ENCODE assay signal across 25 cellular contexts in the genomic region with DNA sequence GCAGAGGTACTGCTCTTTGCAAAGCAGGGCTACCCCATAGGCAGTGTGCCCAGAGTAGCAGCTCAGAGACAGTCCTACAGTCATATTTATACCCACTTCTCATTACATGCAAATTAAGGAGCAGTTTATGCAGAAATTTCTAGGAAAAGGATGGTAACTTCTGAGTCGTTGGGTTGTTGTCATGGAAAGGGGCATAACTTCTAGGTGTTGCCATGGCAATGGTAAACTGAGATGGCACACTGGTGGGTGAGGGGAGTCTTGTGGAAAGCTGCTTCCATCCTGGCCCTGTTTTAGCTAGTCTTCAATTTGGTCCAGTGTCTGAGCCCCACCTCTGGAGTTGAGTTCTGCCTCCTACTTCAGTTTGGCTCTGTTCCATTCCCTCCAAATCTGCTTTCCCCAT.
"Had no signal": no experiment of that assay in that cellular context is flagged by ENCODE, and none has a peak within 500 bp of the region (broad histone marks: within the 10 kb centered on the region; RNA-seq: fewer than 3 reads in every experiment).

No MANE protein-coding gene starts in this region.

- H3K4me3 ChIP-seq: body of pancreas, dorsolateral prefrontal cortex, esophagus squamous epithelium, hepatocyte, left lung, vagina had no signal

- H2AFZ ChIP-seq: hepatocyte had no signal

- DNase-seq: activated CD4-positive, alpha-beta T cell treated with anti-CD3 and anti-CD28 coated beads, Interleukin-2, amount 10 ng/mL, durations not matched to agents 7 days and 5 days; activated CD4-positive, CD25-positive, alpha-beta regulatory T cell treated with anti-CD3 and anti-CD28 coated beads, Interleukin-2, amount 50 U/mL, for 72 hours; activated CD8-positive, alpha-beta memory T cell treated with anti-CD3 and anti-CD28 coated beads, Interleukin-2, amount 10 ng/mL, durations not matched to agents 7 days and 5 days; activated CD8-positive, alpha-beta T cell treated with anti-CD3 and anti-CD28 coated beads for 36 hours; activated T-cell treated with anti-CD3 and anti-CD28 coated beads for 4 hours; anterior cingulate cortex; body of pancreas; caudate nucleus; dorsolateral prefrontal cortex; effector memory CD8-positive, alpha-beta T cell; esophagus squamous epithelium; foreskin keratinocyte; immature natural killer cell; left lung; midbrain; small intestine; stimulated activated CD4-positive, alpha-beta T cell treated with anti-CD3 and anti-CD28 coated beads, Interleukin-2, amount 100 ng/mL, for 48 hours; stimulated activated CD8-positive, alpha-beta memory T cell treated with anti-CD3 and anti-CD28 coated beads, Interleukin-4, amount 100 ng/mL, for 48 hours; stimulated activated naive B cell treated with anti-CD40 and anti-IgM and Interleukin-4, amounts not matched to agents 10 μg/mL and 1 μg/mL and 100 μg/mL, for 72 hours; T-helper 1 cell; trophoblast cell; WERI-Rb-1 had no signal

- H3K4me2 ChIP-seq: hepatocyte had no signal

- H3K9me3 ChIP-seq: body of pancreas, esophagus squamous epithelium, left lung, vagina had no signal

- H3K36me3 ChIP-seq: esophagus squamous epithelium, left lung, vagina, WERI-Rb-1 had no signal

- H3K27me3 ChIP-seq: body of pancreas, dorsolateral prefrontal cortex, esophagus squamous epithelium, foreskin keratinocyte, hepatocyte, left lung, vagina had no signal

- ATAC-seq: activated CD8-positive, alpha-beta memory T cell treated with anti-CD3 and anti-CD28 coated beads, Interleukin-2, amount 10 ng/mL, durations not matched to agents 7 days and 5 days; activated CD8-positive, alpha-beta T cell treated with anti-CD3 and anti-CD28 coated beads for 36 hours; body of pancreas; effector memory CD8-positive, alpha-beta T cell; foreskin keratinocyte; left lung; sciatic nerve; stimulated activated naive B cell treated with anti-CD40 and anti-IgM and Interleukin-4, amounts not matched to agents 10 μg/mL and 1 μg/mL and 100 μg/mL, for 72 hours had no signal

- H3K27ac ChIP-seq: body of pancreas, dorsolateral prefrontal cortex, foreskin keratinocyte, hepatocyte, vagina, WERI-Rb-1 had no signal

- H3K4me1 ChIP-seq: body of pancreas had no signal

- H3K79me2 ChIP-seq: hepatocyte had no signal
